Comparison of ENCODE assay signal across 12 cellular contexts in the genomic region with DNA sequence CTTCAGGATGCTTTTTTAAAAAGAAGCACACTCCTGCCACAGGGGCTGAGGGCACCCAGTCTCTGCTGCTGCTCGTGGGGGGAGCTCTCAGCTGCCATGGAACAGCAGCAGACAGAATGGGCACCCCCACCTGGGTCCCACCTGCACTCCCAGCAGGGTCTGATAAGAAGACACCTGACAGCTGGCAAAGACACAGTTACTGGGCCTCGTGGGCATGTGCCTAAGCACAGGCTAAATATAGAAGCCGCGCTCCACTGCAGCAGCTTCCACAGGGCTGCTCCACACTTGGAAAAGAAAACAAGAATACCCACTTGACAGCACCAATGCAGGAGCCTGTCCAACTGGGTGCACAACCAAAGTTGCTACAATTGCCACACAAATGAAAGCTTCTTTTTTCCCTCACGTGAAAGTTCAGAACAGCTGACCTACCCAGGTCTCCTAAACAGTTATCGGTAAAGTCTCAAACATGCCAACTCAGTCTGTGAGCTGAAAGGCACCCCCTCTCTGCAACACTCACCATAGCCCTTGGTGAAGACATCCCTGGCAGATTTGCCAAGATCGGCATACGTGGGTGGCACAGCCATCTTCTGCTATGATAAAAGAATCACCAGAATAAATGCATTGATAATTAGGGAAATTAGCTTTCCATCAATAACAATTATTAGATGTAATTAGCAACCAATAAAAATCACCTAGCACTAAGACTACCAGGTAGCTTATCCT. TPM values are rescaled to one million over a fixed set of nuclear protein-coding genes. Genes with fewer than 3 reads are reported as not detected.
A peak's percentile ranks its signal among the peaks of the same experiment; 100 is the strongest.
DNase-seq lines count a peak whose midpoint lies in the region; ATAC-seq and TF ChIP-seq lines count a peak whose summit lies in the region.
"Had no signal": no experiment of that assay in that cellular context is flagged by ENCODE, and none has a peak within 500 bp of the region (broad histone marks: within the 10 kb centered on the region; RNA-seq: fewer than 3 reads in every experiment).

No MANE protein-coding gene starts in this region.

- H3K4me1 ChIP-seq in left lung (peaks cover 32 to 49% of the 10 kb centered on the region in 2 donors), upper lobe of right lung (peaks cover 39% of the 10 kb centered on the region)

- H3K36me3 ChIP-seq in left lung (peaks cover 0 to 44% of the 10 kb centered on the region in 2 donors), upper lobe of right lung (peaks cover 46% of the 10 kb centered on the region)
- H3K36me3 ChIP-seq: ovary had no signal

- H3K4me1 Mint-ChIP-seq in activated T-cell treated with anti-CD3 and anti-CD28 coated beads, Interleukin-2, amount 50 U/mL, for 24 hours (ENCODE audit: low read depth) = peaks cover 42% of the 10 kb centered on the region
- peaks cover 31% of the 10 kb centered on the region for H3K4me1 Mint-ChIP-seq in WTC11

- POLR2A ChIA-PET in WTC11 (lab: Charles Lee) = no interaction called here

- H3K27ac Mint-ChIP-seq in activated T-cell treated with anti-CD3 and anti-CD28 coated beads, Interleukin-2, amount 50 U/mL, for 24 hours = peak overlapping the region; percentile 34
- H3K27ac Mint-ChIP-seq in WTC11 = peak overlapping the region; percentile 43
- H3K27ac Mint-ChIP-seq: activated CD4-positive, alpha-beta T cell treated with anti-CD3 and anti-CD28 coated beads for 36 hours had no signal

- H3K36me3 Mint-ChIP-seq in activated T-cell treated with anti-CD3 and anti-CD28 coated beads, Interleukin-2, amount 50 U/mL, for 24 hours (ENCODE audit: low read depth) = peaks cover 82% of the 10 kb centered on the region
- H3K36me3 Mint-ChIP-seq in WTC11 = peaks cover 31% of the 10 kb centered on the region

- CTCF ChIA-PET in WTC11 (lab: Charles Lee) = interaction anchor here (1.0 to 1.6 kb wide), 2 partner anchors 34 to 47 kb away, joined by 3 to 6 read pairs; no protein-coding TSS in a partner anchor

- no peaks in the 10 kb centered on the region for H3K27me3 Mint-ChIP-seq in activated T-cell treated with anti-CD3 and anti-CD28 coated beads, Interleukin-2, amount 50 U/mL, for 24 hours
- H3K27me3 Mint-ChIP-seq in WTC11 (ENCODE audit: low read depth) = no peaks in the 10 kb centered on the region
- H3K27me3 Mint-ChIP-seq: activated CD4-positive, alpha-beta T cell treated with anti-CD3 and anti-CD28 coated beads for 36 hours had no signal

- H3K27ac ChIP-seq in left lung = no peak overlapping the region
- H3K27ac ChIP-seq in upper lobe of right lung = no peak overlapping the region
- H3K27ac ChIP-seq: ovary, thoracic aorta had no signal

- no peaks in the 10 kb centered on the region for H3K9me3 ChIP-seq in left lung
- H3K9me3 ChIP-seq in upper lobe of right lung = no peaks in the 10 kb centered on the region
- H3K9me3 ChIP-seq: ovary, thoracic aorta had no signal

- H3K4me3 Mint-ChIP-seq in activated T-cell treated with anti-CD3 and anti-CD28 coated beads, Interleukin-2, amount 50 U/mL, for 24 hours = no peak overlapping the region
- H3K4me3 Mint-ChIP-seq in WTC11 = no peak overlapping the region
- H3K4me3 Mint-ChIP-seq: activated CD4-positive, alpha-beta T cell treated with anti-CD3 and anti-CD28 coated beads for 36 hours had no signal

- DNase-seq in activated T-cell treated with anti-CD3 and anti-CD28 coated beads, Interleukin-2, amount 50 U/mL, for 24 hours = no peak
- DNase-seq in activated T-cell treated with anti-CD3 and anti-CD28 coated beads for 4 hours = no peak
- no peak for DNase-seq in WTC11 (ENCODE audit: low spot score)
- DNase-seq in left lung = peak in 1 of 2 donors; percentile 50
- DNase-seq in upper lobe of right lung = no peak
- no peak for DNase-seq in left colon
- DNase-seq in NCI-H2227 (lab: John Stamatoyannopoulos, UW; ENCODE audit: unreplicated experiment) = no peak
- DNase-seq in NOMO-1 (lab: John Stamatoyannopoulos, UW; ENCODE audit: unreplicated experiment in 2 of 2) = no peak
- DNase-seq: activated CD4-positive, alpha-beta T cell treated with anti-CD3 and anti-CD28 coated beads for 36 hours; central memory CD4-positive, alpha-beta T cell; ovary had no signal

- H3K27me3 ChIP-seq in left lung (no peaks in the 10 kb centered on the region), upper lobe of right lung (no peaks in the 10 kb centered on the region)
- H3K27me3 ChIP-seq: ovary had no signal

- intact Hi-C loops in left lung (cut with DNase I) (no loop called here), upper lobe of right lung (cut with DNase I) (no loop called here), left colon (cut with DNase I, micrococcal nuclease) (no loop called here)

- no peaks in the 10 kb centered on the region for H3K9me3 Mint-ChIP-seq in activated T-cell treated with anti-CD3 and anti-CD28 coated beads, Interleukin-2, amount 50 U/mL, for 24 hours
- no peaks in the 10 kb centered on the region for H3K9me3 Mint-ChIP-seq in WTC11

- ATAC-seq in WTC11 = no peak
- ATAC-seq in left lung = peak; percentile 71
- ATAC-seq in upper lobe of right lung = peak; percentile 57
- ATAC-seq in left colon = no peak
- ATAC-seq: activated CD4-positive, alpha-beta T cell treated with anti-CD3 and anti-CD28 coated beads for 36 hours had no signal

- H3K4me3 ChIP-seq in left lung = no peak overlapping the region
- no peak overlapping the region for H3K4me3 ChIP-seq in upper lobe of right lung
- H3K4me3 ChIP-seq: ovary, thoracic aorta had no signal

- TF ChIP-seq CTCF in WTC11 (IDR thresholded peaks at IDR 0.05) = no peak
- TF ChIP-seq CTCF in left lung (IDR thresholded peaks at IDR 0.05) = no peak
- TF ChIP-seq CTCF in upper lobe of right lung (IDR thresholded peaks at IDR 0.05) = no peak

TF ChIP-seq in WTC11, 78 proteins besides CTCF, POLR2A, EP300 and RAD21 (continues in another document):
- TF ChIP-seq AFF4 (CRISPR knock-in tag; IDR thresholded peaks at IDR 0.05; ENCODE audit: borderline replicate concordance) (no peak), FOXK1 (CRISPR knock-in tag; IDR thresholded peaks at IDR 0.05) (no peak), EMX1 (CRISPR knock-in tag; IDR thresholded peaks at IDR 0.05) (no peak), FOXJ3 (CRISPR knock-in tag; IDR thresholded peaks at IDR 0.05; ENCODE audit: borderline replicate concordance) (no peak), CREM (CRISPR knock-in tag; IDR thresholded peaks at IDR 0.05) (no peak)
- TF ChIP-seq, protein P1, sequence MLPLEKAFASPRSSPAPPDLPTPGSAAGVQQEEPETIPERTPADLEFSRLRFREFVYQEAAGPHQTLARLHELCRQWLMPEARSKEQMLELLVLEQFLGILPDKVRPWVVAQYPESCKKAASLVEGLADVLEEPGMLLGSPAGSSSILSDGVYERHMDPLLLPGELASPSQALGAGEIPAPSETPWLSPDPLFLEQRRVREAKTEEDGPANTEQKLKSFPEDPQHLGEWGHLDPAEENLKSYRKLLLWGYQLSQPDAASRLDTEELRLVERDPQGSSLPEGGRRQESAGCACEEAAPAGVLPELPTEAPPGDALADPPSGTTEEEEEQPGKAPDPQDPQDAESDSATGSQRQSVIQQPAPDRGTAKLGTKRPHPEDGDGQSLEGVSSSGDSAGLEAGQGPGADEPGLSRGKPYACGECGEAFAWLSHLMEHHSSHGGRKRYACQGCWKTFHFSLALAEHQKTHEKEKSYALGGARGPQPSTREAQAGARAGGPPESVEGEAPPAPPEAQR (CRISPR knock-in tag; IDR thresholded peaks at IDR 0.05) = no peak
- TF ChIP-seq, protein P2, sequence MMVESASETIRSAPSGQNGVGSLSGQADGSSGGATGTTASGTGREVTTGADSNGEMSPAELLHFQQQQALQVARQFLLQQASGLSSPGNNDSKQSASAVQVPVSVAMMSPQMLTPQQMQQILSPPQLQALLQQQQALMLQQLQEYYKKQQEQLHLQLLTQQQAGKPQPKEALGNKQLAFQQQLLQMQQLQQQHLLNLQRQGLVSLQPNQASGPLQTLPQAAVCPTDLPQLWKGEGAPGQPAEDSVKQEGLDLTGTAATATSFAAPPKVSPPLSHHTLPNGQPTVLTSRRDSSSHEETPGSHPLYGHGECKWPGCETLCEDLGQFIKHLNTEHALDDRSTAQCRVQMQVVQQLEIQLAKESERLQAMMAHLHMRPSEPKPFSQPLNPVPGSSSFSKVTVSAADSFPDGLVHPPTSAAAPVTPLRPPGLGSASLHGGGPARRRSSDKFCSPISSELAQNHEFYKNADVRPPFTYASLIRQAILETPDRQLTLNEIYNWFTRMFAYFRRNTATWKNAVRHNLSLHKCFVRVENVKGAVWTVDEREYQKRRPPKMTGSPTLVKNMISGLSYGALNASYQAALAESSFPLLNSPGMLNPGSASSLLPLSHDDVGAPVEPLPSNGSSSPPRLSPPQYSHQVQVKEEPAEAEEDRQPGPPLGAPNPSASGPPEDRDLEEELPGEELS (CRISPR knock-in tag; IDR thresholded peaks at IDR 0.05) = no peak

RNA-seq across cellular contexts. Expression of gene VDAC1, which starts 12.2 kb away (rescaled TPM):
- 266 to 274 TPM (median 268 TPM) in 3 replicates for total RNA-seq in WTC11 (2021)
- 100 to 1,000 TPM; 144 to 186 TPM for total RNA-seq in left lung
- total RNA-seq in upper lobe of right lung = 112 TPM
- 100 to 1,000 TPM; 229 to 263 TPM for total RNA-seq in left colon

RNA-seq across cellular contexts. Expression of gene C5orf15, which starts 24.2 kb away (rescaled TPM):
- total RNA-seq in WTC11 (2021) = 29.9 to 32.7 TPM (median 30.3 TPM) in 3 replicates
- 10 to 100 TPM; 34.7 to 43.8 TPM for total RNA-seq in left lung
- total RNA-seq in upper lobe of right lung = 33.4 TPM
- total RNA-seq in left colon = 10 to 100 TPM; 29.3 to 30.6 TPM

Comparison
In these comparisons a context has a peak if more than half of its experiments do, and no peak if none do; other contexts are left out.
1. ATAC-seq: peak in left lung (single experiment) and upper lobe of right lung (single experiment); none in WTC11 (single experiment) and left colon (single experiment).